ENCODE assay signal across 10 cellular contexts in the genomic region with DNA sequence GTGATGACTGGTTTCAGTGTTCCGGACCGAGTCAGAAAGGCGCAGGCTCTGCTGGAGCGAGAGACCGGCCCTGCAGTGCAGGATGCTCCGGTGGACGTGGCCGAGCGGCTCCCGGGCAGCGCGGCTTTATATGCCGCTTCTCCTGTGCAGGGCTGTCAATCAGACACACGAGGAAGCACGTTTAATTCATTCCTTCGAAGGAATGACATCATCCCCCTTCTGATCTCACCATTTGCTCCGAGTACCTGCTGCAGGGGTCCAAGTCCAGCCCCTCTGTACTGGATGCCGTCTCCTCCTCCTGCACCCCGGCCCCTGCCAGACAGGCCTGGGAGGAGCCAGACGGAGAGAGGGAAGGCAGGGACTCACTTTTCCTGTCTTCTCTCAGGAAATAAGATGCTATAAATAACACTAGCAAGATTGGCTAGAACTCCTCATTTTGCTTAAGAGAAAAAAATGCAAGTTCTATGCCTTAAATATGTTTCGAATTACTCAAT. TPM values are rescaled to one million over a fixed set of nuclear protein-coding genes. Genes with fewer than 3 reads are reported as not detected.
DNase-seq lines count a peak whose midpoint lies in the region; ATAC-seq and TF ChIP-seq lines count a peak whose summit lies in the region.
"Had no signal": no experiment of that assay in that cellular context is flagged by ENCODE, and none has a peak within 500 bp of the region (broad histone marks: within the 10 kb centered on the region; RNA-seq: fewer than 3 reads in every experiment).

THBS2 (minus strand) TSS at position 102 of the 494 bp plus-strand sequence. CDS start 3,062 bp downstream, outside the sequence.

- ATAC-seq in natural killer cell, result no peak
- ATAC-seq in natural killer cell treated with Interleukin-12 subunit alpha and Interleukin-12 subunit beta and Interleukin-15 and Interleukin-18, amount 100 ng/mL, for 72 hours, result no peak
- no peak for ATAC-seq in naive thymus-derived CD8-positive, alpha-beta T cell
- ATAC-seq in aorta (ENCODE audit: low FRiP score), result peak; percentile 86
- no peak for ATAC-seq in GM18520 (IDR thresholded peaks at IDR 0.05; ENCODE audit: unreplicated experiment)

- H3K4me3 ChIP-seq in fibroblast of the aortic adventitia (ENCODE audit: low read depth, low read length) (peak within 1 kb of the TSS; percentile 100), aorta (ENCODE audit: low read length in 2 of 2) (peak within 1 kb of the TSS; percentile 60 to 68)

- intact Hi-C loops in natural killer cell (cut with micrococcal nuclease), result no loop called here
- intact Hi-C loops in aorta (cut with DNase I), result loop anchor here in 1 of 2 donors (5.0 kb wide), 2 partner anchors 81 to 199 kb away; no protein-coding TSS in a partner anchor

- H3K27me3 ChIP-seq in aorta (ENCODE audit: control insufficient read depth in 1 of 2, insufficient read depth in 2 of 2, low read length in 1 of 2), result no peaks in the 10 kb centered on the region

- TF ChIP-seq CTCF in natural killer cell (IDR thresholded peaks at IDR 0.05) (no peak), fibroblast of the aortic adventitia (IDR thresholded peaks at IDR 0.05; ENCODE audit: insufficient read depth, low read length) (no peak)

- 0 to 1% methylated on average over 21 of the region's 21 CpGs for WGBS in aorta, 2 donors

- H3K4me1 ChIP-seq in aorta (ENCODE audit: control insufficient read depth in 1 of 2, insufficient read depth in 2 of 2, low read length in 2 of 2), result no peaks in the 10 kb centered on the region

- peak within 1 kb of the TSS; percentile 21 for H3K4me3 Mint-ChIP-seq in natural killer cell
- no peak within 1 kb of the TSS for H3K4me3 Mint-ChIP-seq in natural killer cell treated with Interleukin-12 subunit alpha and Interleukin-12 subunit beta and Interleukin-15 and Interleukin-18, amount 100 ng/mL, for 72 hours
- H3K4me3 Mint-ChIP-seq in naive thymus-derived CD8-positive, alpha-beta T cell, result peak within 1 kb of the TSS; percentile 38 to 80 (median 60)

- peaks cover 7 to 10% of the 10 kb centered on the region in 2 donors for H3K4me1 Mint-ChIP-seq in natural killer cell
- H3K4me1 Mint-ChIP-seq in natural killer cell treated with Interleukin-12 subunit alpha and Interleukin-12 subunit beta and Interleukin-15 and Interleukin-18, amount 100 ng/mL, for 72 hours (ENCODE audit: low read depth in 2 of 2), result peaks cover 0 to 7% of the 10 kb centered on the region in 2 donors
- peaks cover 15 to 32% (median 25%) of the 10 kb centered on the region in 4 donors for H3K4me1 Mint-ChIP-seq in naive thymus-derived CD8-positive, alpha-beta T cell

- H3K36me3 Mint-ChIP-seq in natural killer cell, result peaks cover 8% of the 10 kb centered on the region
- no peaks in the 10 kb centered on the region for H3K36me3 Mint-ChIP-seq in natural killer cell treated with Interleukin-12 subunit alpha and Interleukin-12 subunit beta and Interleukin-15 and Interleukin-18, amount 100 ng/mL, for 72 hours
- no peaks in the 10 kb centered on the region for H3K36me3 Mint-ChIP-seq in naive thymus-derived CD8-positive, alpha-beta T cell
- H3K36me3 Mint-ChIP-seq: CD4-positive, CD25-positive, alpha-beta regulatory T cell had no signal

- peaks cover 0 to 2% of the 10 kb centered on the region in 2 donors for H3K36me3 ChIP-seq in aorta (ENCODE audit: control insufficient read depth in 1 of 2, insufficient read depth in 2 of 2, low read length in 1 of 2)

- H3K27me3 Mint-ChIP-seq in natural killer cell (ENCODE audit: low read depth in 2 of 2), result peaks cover 51 to 73% of the 10 kb centered on the region in 2 donors
- peaks cover 48 to 50% of the 10 kb centered on the region in 2 donors for H3K27me3 Mint-ChIP-seq in natural killer cell treated with Interleukin-12 subunit alpha and Interleukin-12 subunit beta and Interleukin-15 and Interleukin-18, amount 100 ng/mL, for 72 hours
- peaks cover 41 to 88% (median 59%) of the 10 kb centered on the region in 5 donors for H3K27me3 Mint-ChIP-seq in naive thymus-derived CD8-positive, alpha-beta T cell

- TF ChIP-seq POLR2A in erythroblast (IDR thresholded peaks at IDR 0.05; ENCODE audit: low read length), result no peak

- POLR2A ChIA-PET in naive thymus-derived CD8-positive, alpha-beta T cell (lab: Charles Lee), result no interaction called here

- DNase-seq in natural killer cell, result no peak
- no peak for DNase-seq in natural killer cell treated with Interleukin-12 subunit alpha and Interleukin-12 subunit beta and Interleukin-15 and Interleukin-18, amount 100 ng/mL, for 72 hours (ENCODE audit: low spot score)
- DNase-seq in fibroblast of the aortic adventitia (ENCODE audit: low read depth), result peak; percentile 99
- DNase-seq in naive thymus-derived CD8-positive, alpha-beta T cell, result no peak
- DNase-seq in aorta, result peak; percentile 91 to 94
- no peak for DNase-seq in DMS114 treated with DMSO at 0.1 percent for 48 hours (lab: John Stamatoyannopoulos, UW; ENCODE audit: unreplicated experiment)
- DNase-seq in erythroblast (lab: John Stamatoyannopoulos, UW), result no peak
- DNase-seq: CD4-positive, CD25-positive, alpha-beta regulatory T cell; NCI-H2171 treated with DMSO at 0.1 percent for 48 hours had no signal

- H3K9me3 ChIP-seq in aorta (ENCODE audit: control insufficient read depth, low read length), result no peaks in the 10 kb centered on the region

- no peak within 1 kb of the TSS for H3K27ac Mint-ChIP-seq in natural killer cell
- no peak within 1 kb of the TSS for H3K27ac Mint-ChIP-seq in natural killer cell treated with Interleukin-12 subunit alpha and Interleukin-12 subunit beta and Interleukin-15 and Interleukin-18, amount 100 ng/mL, for 72 hours
- peak within 1 kb of the TSS in 1 of 10 donors; percentile 57 for H3K27ac Mint-ChIP-seq in naive thymus-derived CD8-positive, alpha-beta T cell

- peak within 1 kb of the TSS in 1 of 2 donors; percentile 73 for H3K27ac ChIP-seq in aorta (ENCODE audit: low read depth in 1 of 2, low read length in 2 of 2)

- no peaks in the 10 kb centered on the region for H3K9me3 Mint-ChIP-seq in natural killer cell
- H3K9me3 Mint-ChIP-seq in natural killer cell treated with Interleukin-12 subunit alpha and Interleukin-12 subunit beta and Interleukin-15 and Interleukin-18, amount 100 ng/mL, for 72 hours, result no peaks in the 10 kb centered on the region
- H3K9me3 Mint-ChIP-seq in naive thymus-derived CD8-positive, alpha-beta T cell, result peaks cover 0 to 14% (median 0%) of the 10 kb centered on the region in 9 donors

RNA-seq across cellular contexts. Expression of gene THBS2, which starts in this region (rescaled TPM):
- total RNA-seq in natural killer cell, result not detected
- not detected for total RNA-seq in natural killer cell treated with Interleukin-12 subunit alpha and Interleukin-12 subunit beta and Interleukin-15 and Interleukin-18, amount 100 ng/mL, for 72 hours
- 322 and 519 TPM in 2 replicates for total RNA-seq in fibroblast of the aortic adventitia (ENCODE audit: low replicate concordance)
- total RNA-seq in naive thymus-derived CD8-positive, alpha-beta T cell, result not detected
- under 1 TPM; 0.02 to 0.06 (median 0.05) TPM for polyA plus RNA-seq in naive thymus-derived CD8-positive, alpha-beta T cell
- total RNA-seq in aorta, result 1,000 to 10,000 TPM in 1 of 2 donors, 100 to 1,000 TPM in 1; 700 to 1,026 TPM
- 100 to 1,000 TPM in 1 of 2 donors, 10 to 100 TPM in 1; 68.6 to 378 TPM for polyA plus RNA-seq in aorta
- total RNA-seq: CD4-positive, CD25-positive, alpha-beta regulatory T cell had no signal

Comparison
In these comparisons a context has a peak if more than half of its experiments do, and no peak if none do; other contexts are left out.
1. RNA of gene THBS2 (total RNA-seq): 700 to 1,026 TPM in aorta and 322 to 519 TPM in fibroblast of the aortic adventitia; not detected in natural killer cell, not detected in natural killer cell treated with Interleukin-12 subunit alpha and Interleukin-12 subunit beta and Interleukin-15 and Interleukin-18, amount 100 ng/mL, for 72 hours and not detected in naive thymus-derived CD8-positive, alpha-beta T cell; every median in the first group is over 100 times any median in the second.
2. RNA of gene THBS2 (polyA plus RNA-seq): 68.6 to 378 TPM in aorta; 0.02 to 0.06 TPM in naive thymus-derived CD8-positive, alpha-beta T cell; every median in the first group is over 10 times any median in the second.
3. DNase-seq: peak in fibroblast of the aortic adventitia (single experiment) and aorta (2 of 2); none in natural killer cell (single experiment), natural killer cell treated with Interleukin-12 subunit alpha and Interleukin-12 subunit beta and Interleukin-15 and Interleukin-18, amount 100 ng/mL, for 72 hours (single experiment), naive thymus-derived CD8-positive, alpha-beta T cell (0 of 10), DMS114 treated with DMSO at 0.1 percent for 48 hours (single experiment) and erythroblast (0 of 2).